ENCODE assay signal across 9 cellular contexts in genomic region chr1:51877434-51878306, GRCh38. TPM values are rescaled to one million over a fixed set of nuclear protein-coding genes. Genes with fewer than 3 reads are reported as not detected.
DNase-seq lines count a peak whose midpoint lies in the region; ATAC-seq and TF ChIP-seq lines count a peak whose summit lies in the region.
"Had no signal": no experiment of that assay in that cellular context is flagged by ENCODE, and none has a peak within 500 bp of the region (broad histone marks: within the 10 kb centered on the region; RNA-seq: fewer than 3 reads in every experiment).

No MANE protein-coding gene starts in this region.

- H3F3A ChIP-seq in SU-DHL-6 (ENCODE audit: insufficient read depth): no peaks in the 10 kb centered on the region; the same call in 1 of the 2 replicates

- TF ChIP-seq CTCF in HFFc6 (IDR thresholded peaks at IDR 0.05) (no peak), SU-DHL-6 (IDR thresholded peaks at IDR 0.05; ENCODE audit: insufficient read depth, low read length, poor library complexity, severe bottlenecking) (no peak), fibroblast of lung (conservative IDR thresholded peaks at IDR 0.05 in 1 of 2, IDR thresholded peaks at IDR 0.05 in 1 of 2; ENCODE audit: low read depth in 1 of 2, low read length in 2 of 2) (no peak), ovary (IDR thresholded peaks at IDR 0.05) (no peak)

- no peaks in the 10 kb centered on the region for H3K9me2 ChIP-seq in SU-DHL-6 (replicated peaks; ENCODE audit: insufficient read depth, low read length)

- TF ChIP-seq EP300 in ovary (IDR thresholded peaks at IDR 0.05): no peak

- peak; percentile 43 to 49 for DNase-seq in NCI-H2081 (lab: John Stamatoyannopoulos, UW)
- no peak for DNase-seq in NCI-H2081 treated with DMSO at 0.1 percent for 48 hours (lab: John Stamatoyannopoulos, UW)
- peak; percentile 18 for DNase-seq in HFFc6
- peak; percentile 38 to 55 for DNase-seq in fibroblast of lung (ENCODE audit: low read depth in 2 of 2)
- DNase-seq in ovary: no peak
- no peak for DNase-seq in NCI-H2029 treated with DMSO at 0.1 percent for 48 hours (lab: John Stamatoyannopoulos, UW)

- H3K36me3 ChIP-seq in SU-DHL-6 (ENCODE audit: low read length) (no peaks in the 10 kb centered on the region), fibroblast of lung (ENCODE audit: control insufficient read depth, insufficient read depth, low read length) (peaks cover 1% of the 10 kb centered on the region), ovary (no peaks in the 10 kb centered on the region)

- H3K9ac ChIP-seq in SU-DHL-6 (ENCODE audit: low read length) (peak overlapping the region; percentile 93), fibroblast of lung (ENCODE audit: insufficient read depth, low read length) (peak overlapping the region; percentile 95)

- H3K27me3 ChIP-seq in SU-DHL-6 (ENCODE audit: low read length) (no peaks in the 10 kb centered on the region), fibroblast of lung (ENCODE audit: control insufficient read depth, insufficient read depth, low read length) (no peaks in the 10 kb centered on the region), ovary (no peaks in the 10 kb centered on the region)

- H3K36me3 Mint-ChIP-seq in HFFc6 (ENCODE audit: low read depth): peaks cover 5% of the 10 kb centered on the region

- H3K4me2 ChIP-seq in SU-DHL-6 (ENCODE audit: low read depth, low read length, poor library complexity, severe bottlenecking) (peak overlapping the region; percentile 59), fibroblast of lung (ENCODE audit: extremely low read depth, insufficient read depth, low read length) (peak overlapping the region; percentile 64)

- WGBS in ovary, 3 donors: 12 to 15% (median 13%) methylated on average over 18 to 20 of the region's 20 CpGs

- intact Hi-C loops in ovary (cut with DNase I): loop anchor here in 1 of 4 donors (5.0 kb wide), 1 partner anchor 260 kb away; the partner anchor contains the start of gene OSBPL9

- no peaks in the 10 kb centered on the region for H3K9me3 ChIP-seq in SU-DHL-6 (ENCODE audit: insufficient read depth, low read length)
- H3K9me3 ChIP-seq in fibroblast of lung (ENCODE audit: control insufficient read depth, insufficient read depth, low read depth, low read length): no peaks in the 10 kb centered on the region
- no peaks in the 10 kb centered on the region for H3K9me3 ChIP-seq in ovary

- no peak overlapping the region for H3K4me3 Mint-ChIP-seq in HFFc6
- H3K4me3 Mint-ChIP-seq: activated naive CD8-positive, alpha-beta T cell had no signal

- H3K79me2 ChIP-seq in SU-DHL-6 (ENCODE audit: insufficient read depth, low read length) (peaks cover 57% of the 10 kb centered on the region), fibroblast of lung (ENCODE audit: control insufficient read depth, insufficient read depth, low read length) (peaks cover 55% of the 10 kb centered on the region)

- H3K27ac Mint-ChIP-seq in HFFc6: no peak overlapping the region
- H3K27ac Mint-ChIP-seq: activated naive CD8-positive, alpha-beta T cell had no signal

- H3K27ac ChIP-seq in SU-DHL-6 (ENCODE audit: low read depth, low read length) (peak overlapping the region; percentile 68), fibroblast of lung (ENCODE audit: insufficient read depth, low read length) (peak overlapping the region; percentile 98), ovary (peak overlapping the region; percentile 82 to 92)

- ATAC-seq in HG02938 (IDR thresholded peaks at IDR 0.05; ENCODE audit: unreplicated experiment): no peak

- peaks cover 31% of the 10 kb centered on the region for H3K4me1 Mint-ChIP-seq in HFFc6 (ENCODE audit: low read depth)

- H3K4me1 ChIP-seq in fibroblast of lung (ENCODE audit: control insufficient read depth, extremely low read depth, insufficient read depth, low read length): peaks cover 2% of the 10 kb centered on the region
- H3K4me1 ChIP-seq in ovary (ENCODE audit: insufficient read depth): peaks cover 12% of the 10 kb centered on the region

- H3K27me3 Mint-ChIP-seq in HFFc6 (ENCODE audit: insufficient read depth): peaks cover 2% of the 10 kb centered on the region; the same call in 1 of the 2 replicates
- H3K27me3 Mint-ChIP-seq: activated naive CD8-positive, alpha-beta T cell had no signal

- peak overlapping the region; percentile 82 for H3K4me3 ChIP-seq in SU-DHL-6 (ENCODE audit: insufficient read depth, low read length, poor library complexity, severe bottlenecking)
- peak overlapping the region; percentile 73 to 100 (median 94) for H3K4me3 ChIP-seq in fibroblast of lung (replicated peaks in 1 of 4; ENCODE audit: control extremely low read depth in 1 of 4, insufficient read depth in 1 of 4, low read depth in 3 of 4, low read length in 4 of 4)
- H3K4me3 ChIP-seq in ovary: peak overlapping the region; percentile 94

- TF ChIP-seq POLR2A in ovary (IDR thresholded peaks at IDR 0.05): no peak

- H2AFZ ChIP-seq in SU-DHL-6 (ENCODE audit: low read depth, low read length, severe bottlenecking) (peak overlapping the region; percentile 69), fibroblast of lung (ENCODE audit: low read length) (no peak overlapping the region)

- H3K9me3 Mint-ChIP-seq in HFFc6: peaks cover 8% of the 10 kb centered on the region; the same call in 1 of the 2 replicates

- H4K20me1 ChIP-seq in SU-DHL-6 (ENCODE audit: low read depth, low read length) (peaks cover 5% of the 10 kb centered on the region; the same call in 1 of the 2 replicates), fibroblast of lung (ENCODE audit: control insufficient read depth, extremely low read depth, insufficient read depth, low read length) (no peaks in the 10 kb centered on the region)

RNA-seq across cellular contexts. Expression of gene NRDC, which starts 0.9 kb away (rescaled TPM):
- 100 to 1,000 TPM; 186 to 207 (median 193) TPM for total RNA-seq in HFFc6 (2021; fragmentation: NEBNext Ultra II Directional; extraction: Animal tissue kit (Norgen Biotek cat#: 25700))
- 79.1 and 116 TPM in 2 replicates for total RNA-seq in fibroblast of lung
- 136 and 142 TPM in 2 replicates for polyA plus RNA-seq in fibroblast of lung
- polyA plus RNA-seq in fibroblast of lung (2012): 167 and 185 TPM in 2 replicates
- polyA minus RNA-seq in fibroblast of lung (ENCODE audit: low replicate concordance): 134 and 202 TPM in 2 replicates
- total RNA-seq in ovary: 100 to 1,000 TPM in 3 of 7 donors, 10 to 100 TPM in 4; 55.7 to 121 (median 88.6) TPM
- 10 to 100 TPM; 46.1 to 88.3 TPM for polyA plus RNA-seq in ovary

Comparison
In these comparisons a context has a peak if more than half of its experiments do, and no peak if none do; other contexts are left out.
1. DNase-seq: peak in NCI-H2081 (2 of 2), HFFc6 (single experiment) and fibroblast of lung (2 of 2); none in NCI-H2081 treated with DMSO at 0.1 percent for 48 hours (single experiment), ovary (0 of 5) and NCI-H2029 treated with DMSO at 0.1 percent for 48 hours (single experiment).
2. Peak in every context shown above with its lines, with median percentiles within 50 percentile points of each other: H3K27ac ChIP-seq and H3K4me3 ChIP-seq.